ENCODE assay signal across 14 cellular contexts in genomic region chr15:77841376-77841775, GRCh38.
"Had no signal": no experiment of that assay in that cellular context is flagged by ENCODE, and none has a peak within 500 bp of the region (broad histone marks: within the 10 kb centered on the region; RNA-seq: fewer than 3 reads in every experiment).

No MANE protein-coding gene starts in this region.

- ATAC-seq: activated CD8-positive, alpha-beta T cell treated with anti-CD3 and anti-CD28 coated beads for 36 hours; activated T-cell treated with anti-CD3 and anti-CD28 coated beads, Interleukin-2, amount 50 U/mL, for 72 hours; T-cell had no signal

- H3K4me1 ChIP-seq: vagina had no signal

- H3K27ac ChIP-seq: epithelial cell of prostate, ovary, vagina, VCaP had no signal

- H3K4me3 ChIP-seq: ovary, vagina had no signal

- H3K36me3 ChIP-seq: ovary, vagina had no signal

- DNase-seq: activated CD4-positive, alpha-beta T cell treated with anti-CD3 and anti-CD28 coated beads for 4 hours; activated CD8-positive, alpha-beta T cell treated with anti-CD3 and anti-CD28 coated beads for 36 hours; activated naive CD4-positive, alpha-beta T cell treated with Interleukin-2 at 50 U/mL for 16 hours; activated T-cell treated with anti-CD3 and anti-CD28 coated beads, Interleukin-2, amount 50 U/mL, for 72 hours; caudate nucleus; cortex of kidney; effector memory CD4-positive, alpha-beta T cell; hippocampal formation; left cardiac atrium; ovary; T-cell had no signal

- H3K27me3 ChIP-seq: ovary, vagina had no signal

- H3K9me3 ChIP-seq: ovary, vagina had no signal
